8 cellular contexts compared by ENCODE assay signal in the genomic region with DNA sequence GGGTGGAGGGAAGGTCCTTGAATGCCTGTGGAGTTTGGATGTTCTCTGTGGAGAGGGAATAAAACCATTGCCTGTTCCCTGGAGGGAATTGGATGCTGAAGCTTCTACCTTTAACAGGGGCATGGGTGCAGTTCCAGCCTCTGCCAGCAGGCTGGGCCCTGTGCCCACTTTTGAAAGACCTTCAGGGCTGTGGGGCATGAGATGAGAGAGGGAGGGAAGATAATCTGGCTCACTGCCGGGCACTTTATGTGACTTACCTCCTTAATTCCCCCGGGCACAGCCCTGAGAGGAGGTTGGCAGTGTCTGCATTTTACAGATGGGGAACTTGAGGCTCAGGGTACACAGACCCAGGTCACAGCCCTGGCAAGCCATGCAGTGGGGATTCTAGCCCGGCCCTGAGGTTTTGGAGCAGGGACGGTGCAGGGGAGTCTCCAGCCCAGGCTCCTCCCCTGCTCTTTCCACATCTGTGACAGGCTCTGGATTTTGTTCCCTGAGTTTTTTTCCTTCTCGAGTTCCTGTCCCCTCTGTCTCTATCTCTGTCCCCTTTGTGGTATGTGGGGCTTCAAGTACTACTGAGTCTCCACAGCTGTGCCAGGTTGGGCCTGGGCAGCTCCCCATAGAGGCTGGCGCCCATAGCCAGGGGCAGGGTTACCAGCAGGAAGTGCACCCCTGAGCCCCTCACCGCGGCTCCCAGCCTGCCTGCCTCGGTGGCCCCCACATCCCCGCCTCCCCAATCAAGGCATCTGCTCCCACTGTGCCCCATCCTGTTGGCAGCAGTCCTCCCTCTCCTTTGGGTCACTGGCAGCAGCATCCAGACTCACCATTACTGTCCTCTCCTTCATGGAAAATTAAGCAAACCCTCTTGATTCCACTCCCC. TPM values are rescaled to one million over a fixed set of nuclear protein-coding genes. Genes with fewer than 3 reads are reported as not detected.
DNase-seq lines count a peak whose midpoint lies in the region; ATAC-seq and TF ChIP-seq lines count a peak whose summit lies in the region.

No MANE protein-coding gene starts in this region.

- WGBS in lung, 2 donors = 33 to 34% methylated on average over 10 of the region's 10 CpGs

- H3K4me3 ChIP-seq in dorsolateral prefrontal cortex (peak overlapping the region in 15 of 59 donors; percentile 1 to 47 (median 27)), lung (no peak overlapping the region)

- intact Hi-C loops in dorsolateral prefrontal cortex (cut with DNase I) = loop anchor here (2.0 to 10.0 kb wide), 2 partner anchors 120 to 236 kb away; no protein-coding TSS in a partner anchor

- no peaks in the 10 kb centered on the region for H3K27me3 ChIP-seq in dorsolateral prefrontal cortex
- no peaks in the 10 kb centered on the region for H3K27me3 ChIP-seq in lung (ENCODE audit: control insufficient read depth, insufficient read depth)

- H3K9me3 ChIP-seq in lung (ENCODE audit: control insufficient read depth in 2 of 2, insufficient read depth in 1 of 2, low read length in 1 of 2) = no peaks in the 10 kb centered on the region

- peak; percentile 96 for TF ChIP-seq CTCF in GM12801 (IDR thresholded peaks at IDR 0.05; ENCODE audit: extremely low read depth, insufficient read length)
- TF ChIP-seq CTCF in dorsolateral prefrontal cortex (IDR thresholded peaks at IDR 0.05 in 54 of 56, conservative IDR thresholded peaks at IDR 0.05 in 2 of 56; ENCODE audit: low read depth in 1 of 56, partially characterized antibody in 56 of 56) = peak; percentile 76 to 98 (median 94)
- TF ChIP-seq CTCF in lung (IDR thresholded peaks at IDR 0.05; ENCODE audit: control extremely low read depth, extremely low read depth) = peak; percentile 98

- H3K36me3 ChIP-seq in lung (ENCODE audit: control insufficient read depth in 2 of 2, insufficient read depth in 2 of 2, low read length in 2 of 2) = no peaks in the 10 kb centered on the region

- H3K4me1 ChIP-seq in lung (ENCODE audit: control insufficient read depth in 2 of 2, insufficient read depth in 2 of 2, low read length in 2 of 2) = peaks cover 0 to 3% of the 10 kb centered on the region in 2 donors

- H3K27ac ChIP-seq in dorsolateral prefrontal cortex (peak overlapping the region in 11 of 59 donors; percentile 9 to 59 (median 41)), lung (ENCODE audit: low read depth in 1 of 2, low read length in 1 of 2) (peak overlapping the region in 1 of 2 donors; percentile 43)

- peak; percentile 54 for ATAC-seq in HG03469 (IDR thresholded peaks at IDR 0.05; ENCODE audit: unreplicated experiment)
- peak; percentile 93 for ATAC-seq in lung (ENCODE audit: insufficient read depth, low FRiP score)
- no peak for ATAC-seq in GM21528 (IDR thresholded peaks at IDR 0.05; ENCODE audit: low FRiP score, unreplicated experiment)

- DNase-seq in NCI-H748 treated with DMSO at 0.1 percent for 48 hours (lab: John Stamatoyannopoulos, UW) (peak; percentile 10), dorsolateral prefrontal cortex (peak; percentile 53 to 93 (median 89)), lung (ENCODE audit: low spot score) (peak; percentile 89)
- peak; percentile 89 to 90 for DNase-seq in activated CD4-positive, alpha-beta T cell treated with anti-CD3 and anti-CD28 coated beads, Interleukin-2, amount 50 U/mL, for 48 hours
- DNase-seq in stimulated activated CD8-positive, alpha-beta memory T cell treated with anti-CD3 and anti-CD28 coated beads, Interleukin-12 subunit alpha, Interleukin-12 subunit beta, amount 100 ng/mL, for 24 hours (ENCODE audit: extremely low read depth) = peak; percentile 53

RNA-seq across cellular contexts. Expression of a gene that starts 14.0 kb away (rescaled TPM):
- 10 to 100 TPM in 119 of 120 experiments, 1 to 10 TPM in 1; 9.2 to 62.4 (median 20.7) TPM for total RNA-seq in dorsolateral prefrontal cortex
- total RNA-seq in lung = 100 to 1,000 TPM in 1 of 2 donors, 10 to 100 TPM in 1; 21.3 to 115 TPM
- polyA plus RNA-seq in lung = 100 to 1,000 TPM in 1 of 2 donors, 10 to 100 TPM in 1; 29.0 to 153 TPM

RNA-seq across cellular contexts. Expression of a gene that starts 27.7 kb away (rescaled TPM):
- 10 to 100 TPM; 26.5 to 47.0 (median 34.4) TPM for total RNA-seq in dorsolateral prefrontal cortex
- total RNA-seq in lung = 10 to 100 TPM; 32.1 to 37.0 TPM
- polyA plus RNA-seq in lung = 10 to 100 TPM; 20.9 to 34.6 TPM

RNA-seq across cellular contexts. Expression of a gene that starts 56.1 kb away (rescaled TPM):
- total RNA-seq in dorsolateral prefrontal cortex (10 to 100 TPM; 22.6 to 58.6 (median 33.9) TPM), lung (10 to 100 TPM; 23.5 to 39.6 TPM)
- polyA plus RNA-seq in lung = 10 to 100 TPM; 24.2 to 31.0 TPM

Comparison
In these comparisons a context has a peak if more than half of its experiments do, and no peak if none do; other contexts are left out.
1. DNase-seq: peak in every context shown above with its lines; median percentile 90 in activated CD4-positive, alpha-beta T cell treated with anti-CD3 and anti-CD28 coated beads, Interleukin-2, amount 50 U/mL, for 48 hours; 89 in dorsolateral prefrontal cortex; 89 in lung; 53 in stimulated activated CD8-positive, alpha-beta memory T cell treated with anti-CD3 and anti-CD28 coated beads, Interleukin-12 subunit alpha, Interleukin-12 subunit beta, amount 100 ng/mL, for 24 hours; 10 in NCI-H748 treated with DMSO at 0.1 percent for 48 hours.